Comparison of ENCODE assay signal across 1 cellular context in genomic region chr10:78175444-78175843, GRCh38.
TF ChIP-seq lines count a peak whose summit lies in the region.

No MANE protein-coding gene starts in this region.

TF ChIP-seq in IMR-90, 13 proteins besides CTCF, POLR2A, EP300 and RAD21:
- TF ChIP-seq CEBPB (IDR thresholded peaks at IDR 0.05; ENCODE audit: low read depth, low read length), result 0 out of 2 replicates have a peak, but pooled peaks have one; percentile 23
- TF ChIP-seq MAZ (IDR thresholded peaks at IDR 0.05; ENCODE audit: borderline replicate concordance, low read depth, low read length), result no peak
